In the genomic region with DNA sequence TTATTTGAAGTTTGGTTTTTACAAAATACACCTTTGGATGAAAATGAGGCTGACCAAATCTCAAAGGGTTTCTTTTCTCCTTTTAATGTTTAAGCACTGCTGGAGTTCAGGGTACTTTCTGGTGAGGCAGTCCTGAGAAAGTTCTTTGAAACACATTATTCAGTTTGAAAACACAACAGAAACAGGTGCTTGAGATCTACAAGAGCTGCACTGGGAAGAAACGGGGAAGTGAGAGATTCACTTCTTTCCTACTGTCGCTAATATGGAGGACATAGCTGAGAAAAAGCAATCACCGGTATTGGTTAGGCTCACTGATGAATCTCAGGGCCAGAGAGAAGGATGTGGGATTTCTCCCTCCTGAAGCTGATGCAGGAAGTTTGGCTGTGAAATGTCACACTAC, we compare ENCODE assay signal across 12 cellular contexts. TPM values are rescaled to one million over a fixed set of nuclear protein-coding genes. Genes with fewer than 3 reads are reported as not detected.
A peak's percentile ranks its signal among the peaks of the same experiment; 100 is the strongest.
DNase-seq lines count a peak whose midpoint lies in the region; ATAC-seq, FAIRE-seq and TF ChIP-seq lines count a peak whose summit lies in the region.
"Had no signal": no experiment of that assay in that cellular context is flagged by ENCODE, and none has a peak within 500 bp of the region (broad histone marks: within the 10 kb centered on the region; RNA-seq: fewer than 3 reads in every experiment).

No MANE protein-coding gene starts in this region.

- in situ Hi-C loops in GM13976 (cut with MboI; ENCODE audit: low sequenced_read_pairs, unreplicated experiment): no loop called here

- H3K36me3 Mint-ChIP-seq in IgD-negative memory B cell (peaks cover 2% of the 10 kb centered on the region), T-cell (no peaks in the 10 kb centered on the region)
- no peaks in the 10 kb centered on the region for H3K36me3 Mint-ChIP-seq in T-helper 2 cell treated with Interferon-gamma antibody and Interleukin-4, amounts not matched to agents 5 μg/mL and 100 μg/mL, for 36 hours (ENCODE audit: low read depth)

- H3K27me3 Mint-ChIP-seq in IgD-negative memory B cell (no peaks in the 10 kb centered on the region), T-cell (peaks cover 17 to 24% of the 10 kb centered on the region in 2 donors)
- H3K27me3 Mint-ChIP-seq in T-helper 2 cell treated with Interferon-gamma antibody and Interleukin-4, amounts not matched to agents 5 μg/mL and 100 μg/mL, for 36 hours (ENCODE audit: low read depth): peaks cover 45% of the 10 kb centered on the region

- H3K4me3 Mint-ChIP-seq in IgD-negative memory B cell (peak overlapping the region in 3 of 4 donors; percentile 1 to 56 (median 8)), T-cell (no peak overlapping the region)
- no peak overlapping the region for H3K4me3 Mint-ChIP-seq in T-helper 2 cell treated with Interferon-gamma antibody and Interleukin-4, amounts not matched to agents 5 μg/mL and 100 μg/mL, for 36 hours
- H3K4me3 Mint-ChIP-seq: activated CD4-positive, alpha-beta memory T cell treated with anti-CD3 and anti-CD28 coated beads, Interleukin-2, amount 10 ng/mL, durations not matched to agents 7 days and 5 days; natural killer cell treated with Interleukin-12 subunit alpha and Interleukin-12 subunit beta and Interleukin-15 and Interleukin-18, amount 100 ng/mL, for 72 hours had no signal

- H3K9me3 Mint-ChIP-seq in IgD-negative memory B cell (peaks cover 0 to 4% (median 2%) of the 10 kb centered on the region in 3 donors), T-cell (peaks cover 0 to 6% (median 4%) of the 10 kb centered on the region in 3 donors)
- peaks cover 5% of the 10 kb centered on the region for H3K9me3 Mint-ChIP-seq in T-helper 2 cell treated with Interferon-gamma antibody and Interleukin-4, amounts not matched to agents 5 μg/mL and 100 μg/mL, for 36 hours
- H3K9me3 Mint-ChIP-seq: natural killer cell treated with Interleukin-12 subunit alpha and Interleukin-12 subunit beta and Interleukin-15 and Interleukin-18, amount 100 ng/mL, for 72 hours had no signal

- H3K27ac Mint-ChIP-seq in IgD-negative memory B cell: peak overlapping the region in 2 of 3 donors; percentile 1 to 9
- H3K27ac Mint-ChIP-seq in T-cell: no peak overlapping the region
- no peak overlapping the region for H3K27ac Mint-ChIP-seq in T-helper 2 cell treated with Interferon-gamma antibody and Interleukin-4, amounts not matched to agents 5 μg/mL and 100 μg/mL, for 36 hours
- H3K27ac Mint-ChIP-seq: activated CD4-positive, alpha-beta memory T cell treated with anti-CD3 and anti-CD28 coated beads, Interleukin-2, amount 10 ng/mL, durations not matched to agents 7 days and 5 days; natural killer cell treated with Interleukin-12 subunit alpha and Interleukin-12 subunit beta and Interleukin-15 and Interleukin-18, amount 100 ng/mL, for 72 hours had no signal

- CTCF ChIA-PET in T-cell (lab: Charles Lee): interaction anchor here in 1 of 2 donors (0.6 kb wide), 1 partner anchor 19 kb away, joined by 5 read pairs; no protein-coding TSS in a partner anchor

- no peak for TF ChIP-seq CTCF in GM13976 (IDR thresholded peaks at IDR 0.05; ENCODE audit: borderline replicate concordance, control extremely low read depth, extremely low read depth, insufficient read depth, missing control alignments)

- POLR2A ChIA-PET in T-cell (lab: Charles Lee): interaction anchor here in 1 of 2 donors (1.0 kb wide), 1 partner anchor 16 kb away, joined by 3 read pairs; no protein-coding TSS in a partner anchor

- peaks cover 20 to 26% (median 21%) of the 10 kb centered on the region in 3 donors for H3K4me1 Mint-ChIP-seq in IgD-negative memory B cell
- peaks cover 0 to 4% (median 0%) of the 10 kb centered on the region in 3 donors for H3K4me1 Mint-ChIP-seq in T-cell
- no peaks in the 10 kb centered on the region for H3K4me1 Mint-ChIP-seq in T-helper 2 cell treated with Interferon-gamma antibody and Interleukin-4, amounts not matched to agents 5 μg/mL and 100 μg/mL, for 36 hours (ENCODE audit: low read depth)

- DNase-seq in GM13976 (ENCODE audit: low spot score): peak; percentile 42
- DNase-seq in T-cell: no peak
- DNase-seq in NCI-H524 (lab: John Stamatoyannopoulos, UW): no peak
- no peak for DNase-seq in frontal cortex (ENCODE audit: low spot score in 2 of 2)
- DNase-seq in T-helper 2 cell treated with Interferon-gamma antibody and Interleukin-4, amounts not matched to agents 5 μg/mL and 100 μg/mL, for 36 hours (ENCODE audit: low spot score): no peak
- DNase-seq: activated CD4-positive, alpha-beta memory T cell treated with anti-CD3 and anti-CD28 coated beads, Interleukin-2, amount 10 ng/mL, durations not matched to agents 7 days and 5 days; IMR-90; NCI-H226 had no signal

- FAIRE-seq in frontal cortex (lab: Jason Lieb, UNC): no peak

- peak; percentile 52 for ATAC-seq in GM19467 (IDR thresholded peaks at IDR 0.05; ENCODE audit: unreplicated experiment)
- ATAC-seq in HG02938 (IDR thresholded peaks at IDR 0.05; ENCODE audit: unreplicated experiment): peak; percentile 87
- no peak for ATAC-seq in T-cell (replicated peaks in 1 of 4)
- ATAC-seq: natural killer cell treated with Interleukin-12 subunit alpha and Interleukin-12 subunit beta and Interleukin-15 and Interleukin-18, amount 100 ng/mL, for 72 hours had no signal

RNA-seq across cellular contexts. Expression of a gene that starts 22.9 kb away (rescaled TPM):
- polyA plus RNA-seq in IgD-negative memory B cell: 0.36 TPM
- total RNA-seq in T-cell (1 to 10 TPM; 1.4 to 2.4 (median 1.9) TPM), frontal cortex (51.8 TPM)

Comparison
In these comparisons a context has a peak if more than half of its experiments do, and no peak if none do; other contexts are left out.
1. ATAC-seq: peak in GM19467 (single experiment) and HG02938 (single experiment); none in T-cell (0 of 4).
2. H3K27ac Mint-ChIP-seq: peak in IgD-negative memory B cell (2 of 3); none in T-cell (0 of 2) and T-helper 2 cell treated with Interferon-gamma antibody and Interleukin-4, amounts not matched to agents 5 μg/mL and 100 μg/mL, for 36 hours (single experiment).
3. H3K4me3 Mint-ChIP-seq: peak in IgD-negative memory B cell (3 of 4); none in T-cell (0 of 3) and T-helper 2 cell treated with Interferon-gamma antibody and Interleukin-4, amounts not matched to agents 5 μg/mL and 100 μg/mL, for 36 hours (single experiment).
4. RNA of a gene that starts 22.9 kb away (total RNA-seq): 51.8 TPM in frontal cortex (single experiment); 1.4 to 2.4 TPM in T-cell; every median in the first group is over 10 times any median in the second.